Comparison of ENCODE assay signal across 6 cellular contexts in genomic region chr18:47721876-47722275, GRCh38.
"Had no signal": no experiment of that assay in that cellular context is flagged by ENCODE, and none has a peak within 500 bp of the region (broad histone marks: within the 10 kb centered on the region; RNA-seq: fewer than 3 reads in every experiment).

No MANE protein-coding gene starts in this region.

- H3K9me3 ChIP-seq: HAP-1 had no signal

- H3K4me1 ChIP-seq: HAP-1 had no signal

- H3K27ac ChIP-seq: GM23248, HL-60 had no signal

- H3K4me3 ChIP-seq: GM23248, HAP-1 had no signal

- H3K36me3 ChIP-seq: HAP-1 had no signal

- DNase-seq: GM23248, GOT3, H7, HFFc6 had no signal
